In the genomic region with DNA sequence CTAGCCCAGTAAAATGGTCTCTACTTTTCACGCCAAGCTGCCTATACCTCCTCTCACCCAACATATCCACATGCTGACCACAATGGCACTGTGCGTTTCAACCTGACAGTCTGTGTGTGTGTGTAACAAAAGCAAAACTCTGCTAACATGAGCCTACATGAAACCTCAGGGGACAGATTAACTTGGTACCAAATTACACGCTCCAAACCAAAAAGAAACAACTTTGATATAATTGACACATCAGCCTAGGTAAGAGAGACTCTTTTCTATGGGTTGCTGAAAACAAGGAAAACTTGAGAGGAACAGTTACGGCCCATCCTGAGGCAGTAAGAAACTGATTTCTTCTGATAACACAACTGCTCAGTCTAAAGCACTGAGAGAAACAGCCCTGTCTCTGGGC, we compare ENCODE assay signal across 25 cellular contexts.
"Had no signal": no experiment of that assay in that cellular context is flagged by ENCODE, and none has a peak within 500 bp of the region (broad histone marks: within the 10 kb centered on the region; RNA-seq: fewer than 3 reads in every experiment).

No MANE protein-coding gene starts in this region.

- H3K4me3 ChIP-seq: MG63, SK-N-MC had no signal

- H3K27me3 Mint-ChIP-seq: brain had no signal

- H3K36me3 Mint-ChIP-seq: activated naive CD8-positive, alpha-beta T cell; T-cell had no signal

- H3K9me3 ChIP-seq: MG63 had no signal

- DNase-seq: activated CD4-positive, alpha-beta memory T cell treated with anti-CD3 and anti-CD28 coated beads, Interleukin-2, amount 10 ng/mL, durations not matched to agents 7 days and 5 days; activated CD4-positive, alpha-beta T cell treated with anti-CD3 and anti-CD28 coated beads, Interleukin-2, amount 10 ng/mL, durations not matched to agents 7 days and 5 days; activated CD4-positive, CD25-positive, alpha-beta regulatory T cell; activated gamma-delta T cell; activated naive CD4-positive, alpha-beta T cell treated with anti-CD3 and anti-CD28 coated beads for 36 hours; activated T-cell treated with anti-CD3 and anti-CD28 coated beads for 4 hours; activated T-cell treated with anti-CD3 and anti-CD28 coated beads, Interleukin-2, amount 50 U/mL, for 48 hours; amygdala; cerebellar nuclear complex; MG63; NCI-H1105 treated with DMSO at 0.1 percent for 48 hours; NCI-H1436 treated with DMSO at 0.1 percent for 48 hours; NCI-H187; NCI-H2081; NCI-H510A treated with DMSO at 0.1 percent for 48 hours; NCI-H69; PC-3; T-cell; T-helper 2 cell; T1000 had no signal

- H3K4me2 ChIP-seq: KMS-11 had no signal

- H3K27ac Mint-ChIP-seq: activated CD4-positive, alpha-beta memory T cell treated with anti-CD3 and anti-CD28 coated beads, Interleukin-2, amount 10 ng/mL, durations not matched to agents 7 days and 5 days; activated CD4-positive, alpha-beta T cell treated with anti-CD3 and anti-CD28 coated beads, Interleukin-2, amount 10 ng/mL, durations not matched to agents 7 days and 5 days; activated naive CD4-positive, alpha-beta T cell treated with anti-CD3 and anti-CD28 coated beads for 36 hours; activated naive CD8-positive, alpha-beta T cell; activated T-helper 17 cell treated with anti-CD3 and anti-CD28 coated beads, Interleukin-2, amount 50 U/mL, for 72 hours; T-cell had no signal

- ATAC-seq: activated T-helper 17 cell treated with anti-CD3 and anti-CD28 coated beads, Interleukin-2, amount 50 U/mL, for 72 hours; PC-3; T-cell had no signal

- H3K27ac ChIP-seq: KMS-11, SK-N-MC had no signal

- H3K36me3 ChIP-seq: MG63 had no signal

- H3K9ac ChIP-seq: KMS-11 had no signal

- H3K4me1 Mint-ChIP-seq: activated T-helper 17 cell treated with anti-CD3 and anti-CD28 coated beads, Interleukin-2, amount 50 U/mL, for 72 hours; T-cell had no signal

- H3K9me3 Mint-ChIP-seq: activated CD4-positive, alpha-beta memory T cell treated with anti-CD3 and anti-CD28 coated beads, Interleukin-2, amount 10 ng/mL, durations not matched to agents 7 days and 5 days; activated CD4-positive, alpha-beta T cell treated with anti-CD3 and anti-CD28 coated beads, Interleukin-2, amount 10 ng/mL, durations not matched to agents 7 days and 5 days; activated naive CD4-positive, alpha-beta T cell treated with anti-CD3 and anti-CD28 coated beads for 36 hours; activated T-helper 17 cell treated with anti-CD3 and anti-CD28 coated beads, Interleukin-2, amount 50 U/mL, for 72 hours; T-cell had no signal

- H3K27me3 ChIP-seq: MG63 had no signal

- H3K4me3 Mint-ChIP-seq: activated CD4-positive, alpha-beta memory T cell treated with anti-CD3 and anti-CD28 coated beads, Interleukin-2, amount 10 ng/mL, durations not matched to agents 7 days and 5 days; activated CD4-positive, alpha-beta T cell treated with anti-CD3 and anti-CD28 coated beads, Interleukin-2, amount 10 ng/mL, durations not matched to agents 7 days and 5 days; activated naive CD4-positive, alpha-beta T cell treated with anti-CD3 and anti-CD28 coated beads for 36 hours; activated naive CD8-positive, alpha-beta T cell; activated T-helper 17 cell treated with anti-CD3 and anti-CD28 coated beads, Interleukin-2, amount 50 U/mL, for 72 hours; brain; T-cell had no signal
